10 cellular contexts compared by ENCODE assay signal in genomic region chr2:36695746-36696415, GRCh38. TPM values are rescaled to one million over a fixed set of nuclear protein-coding genes. Genes with fewer than 3 reads are reported as not detected.
DNase-seq lines count a peak whose midpoint lies in the region; ATAC-seq and TF ChIP-seq lines count a peak whose summit lies in the region.
"Had no signal": no experiment of that assay in that cellular context is flagged by ENCODE, and none has a peak within 500 bp of the region (broad histone marks: within the 10 kb centered on the region; RNA-seq: fewer than 3 reads in every experiment).

No MANE protein-coding gene starts in this region.

- no peak for ATAC-seq in GM19467 (IDR thresholded peaks at IDR 0.05; ENCODE audit: unreplicated experiment)

- no peak overlapping the region for H2AFZ ChIP-seq in hepatocyte

- POLR2A ChIA-PET in HEK293T (lab: Yijun Ruan, JAX): no interaction called here

- WGBS in hepatocyte (ENCODE audit: low lambda C conversion rate, missing lambda C conversion rate): 67% methylated on average over 7 of the region's 7 CpGs

- H3K36me3 ChIP-seq in hepatocyte (replicated peaks; ENCODE audit: insufficient read depth, low read depth): no peaks in the 10 kb centered on the region

- H3K9me2 ChIP-seq in hepatocyte (replicated peaks; ENCODE audit: insufficient read depth): no peaks in the 10 kb centered on the region

- H3K9me3 ChIP-seq in hepatocyte (ENCODE audit: low read depth): no peaks in the 10 kb centered on the region

- no peak overlapping the region for H3K4me3 ChIP-seq in astrocyte of the spinal cord (ENCODE audit: low read depth, low read length)
- no peak overlapping the region for H3K4me3 ChIP-seq in hepatocyte

- H3K4me1 ChIP-seq in hepatocyte (ENCODE audit: insufficient read depth): peaks cover under 1% of the 10 kb centered on the region

- H3K4me2 ChIP-seq in hepatocyte: no peak overlapping the region

- peak; percentile 24 for TF ChIP-seq CTCF in astrocyte of the spinal cord (IDR thresholded peaks at IDR 0.05; ENCODE audit: low read depth, low read length)
- peak; percentile 18 for TF ChIP-seq CTCF in hepatocyte (IDR thresholded peaks at IDR 0.05; ENCODE audit: poor library complexity)

- DNase-seq in AG08396 (ENCODE audit: low spot score) (peak; percentile 52), HEK293T (ENCODE audit: extremely low spot score) (peak; percentile 24), astrocyte of the spinal cord (ENCODE audit: low read depth, low spot score) (peak; percentile 56), hepatocyte (ENCODE audit: low spot score) (no peak), NAMALWA (ENCODE audit: low spot score) (no peak), NCI-H1105 (lab: John Stamatoyannopoulos, UW) (no peak), NCI-H524 treated with DMSO at 0.1 percent for 48 hours (lab: John Stamatoyannopoulos, UW) (no peak)
- DNase-seq: activated CD4-positive, alpha-beta T cell treated with anti-CD3 and anti-CD28 coated beads for 4 hours; stimulated activated CD4-positive, alpha-beta T cell treated with anti-CD3 and anti-CD28 coated beads, Interleukin-4, amount 100 ng/mL, for 1 hour had no signal

- no peak overlapping the region for H3K27ac ChIP-seq in hepatocyte

- no peaks in the 10 kb centered on the region for H4K20me1 ChIP-seq in hepatocyte (ENCODE audit: insufficient read depth, poor library complexity, severe bottlenecking)

- no peaks in the 10 kb centered on the region for H3K27me3 ChIP-seq in hepatocyte

- CTCF ChIA-PET in HEK293T (lab: Yijun Ruan, JAX): no interaction called here

- no peaks in the 10 kb centered on the region for H3K79me2 ChIP-seq in hepatocyte

- in situ Hi-C loops in astrocyte of the spinal cord (cut with HindIII; ENCODE audit: low sequenced_read_pairs): no loop called here

TF ChIP-seq in HEK293T, 16 proteins besides CTCF, POLR2A, EP300 and RAD21:
- TF ChIP-seq ELF4 (IDR thresholded peaks at IDR 0.05) (no peak), NFRKB (IDR thresholded peaks at IDR 0.05) (no peak), FOXA1 (IDR thresholded peaks at IDR 0.05) (no peak), FOXM1 (IDR thresholded peaks at IDR 0.05; ENCODE audit: borderline replicate concordance) (no peak), LEF1 (IDR thresholded peaks at IDR 0.05; ENCODE audit: borderline replicate concordance) (no peak), ZNF384 (IDR thresholded peaks at IDR 0.05) (no peak), FOXK2 (IDR thresholded peaks at IDR 0.05) (no peak), BHLHE40 (IDR thresholded peaks at IDR 0.05; ENCODE audit: borderline replicate concordance) (no peak), ARNT (IDR thresholded peaks at IDR 0.05) (no peak), SUZ12 (IDR thresholded peaks at IDR 0.05) (no peak)

RNA-seq across cellular contexts. Expression of gene VIT, which starts 0.6 kb away (rescaled TPM):
- total RNA-seq in hepatocyte: 0.33 and 0.76 TPM in 2 replicates
- polyA plus RNA-seq in hepatocyte: 0.25 and 1.5 TPM in 2 replicates

Comparison
In these comparisons a context has a peak if more than half of its experiments do, and no peak if none do; other contexts are left out.
1. DNase-seq: peak in AG08396 (single experiment), HEK293T (single experiment) and astrocyte of the spinal cord (single experiment); none in hepatocyte (single experiment), NAMALWA (single experiment), NCI-H1105 (single experiment) and NCI-H524 treated with DMSO at 0.1 percent for 48 hours (single experiment).